ENCODE assay signal across 1 cellular context in the genomic region with DNA sequence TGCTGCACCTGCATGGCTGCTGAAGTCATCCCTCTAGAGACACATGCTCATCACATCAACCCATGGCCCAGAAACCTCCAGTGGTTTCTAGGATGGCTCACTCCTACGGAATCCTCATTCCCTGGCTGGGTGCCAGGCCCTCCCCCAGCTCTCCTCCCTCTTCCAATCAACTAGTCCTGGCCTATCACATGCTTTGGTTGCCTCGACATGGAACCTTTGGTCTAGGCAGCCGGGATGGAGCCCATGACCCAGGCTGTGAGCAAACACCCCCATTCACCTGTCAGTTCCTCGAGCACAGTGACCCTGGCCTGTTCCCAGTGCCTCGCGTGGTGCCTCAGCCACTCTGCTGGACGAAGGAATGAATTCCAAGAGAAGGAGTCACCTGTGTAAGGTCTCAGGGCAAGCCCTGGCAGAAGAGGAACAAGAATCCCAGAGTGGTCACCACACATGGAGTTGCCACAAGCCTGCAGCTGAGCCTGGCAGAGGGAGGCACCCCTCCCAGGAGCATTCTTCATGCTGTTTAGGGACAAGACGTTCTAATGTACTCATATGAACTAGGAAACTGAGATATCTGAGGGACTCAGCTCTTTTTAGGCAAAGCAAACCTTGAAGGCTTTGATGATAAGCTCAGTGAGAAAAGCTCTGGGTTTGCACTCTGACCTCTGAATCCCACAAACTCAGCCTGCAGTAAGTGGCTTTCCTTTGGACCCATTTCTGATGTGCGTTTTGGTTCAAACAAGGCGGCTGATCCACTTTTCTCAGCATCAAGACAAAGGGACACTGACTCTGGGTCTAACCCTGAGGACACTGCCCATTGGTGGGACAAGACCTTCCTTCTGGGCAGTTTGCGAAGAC.
TF ChIP-seq lines count a peak whose summit lies in the region.

No MANE protein-coding gene starts in this region.

TF ChIP-seq in HepG2, 621 proteins besides CTCF, POLR2A, EP300 and RAD21 (continued from another document and continues in another):
- TF ChIP-seq, protein P1, sequence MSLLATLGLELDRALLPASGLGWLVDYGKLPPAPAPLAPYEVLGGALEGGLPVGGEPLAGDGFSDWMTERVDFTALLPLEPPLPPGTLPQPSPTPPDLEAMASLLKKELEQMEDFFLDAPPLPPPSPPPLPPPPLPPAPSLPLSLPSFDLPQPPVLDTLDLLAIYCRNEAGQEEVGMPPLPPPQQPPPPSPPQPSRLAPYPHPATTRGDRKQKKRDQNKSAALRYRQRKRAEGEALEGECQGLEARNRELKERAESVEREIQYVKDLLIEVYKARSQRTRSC (CRISPR knock-in tag; IDR thresholded peaks at IDR 0.05; ENCODE audit: low read depth) = no peak
- no peak for TF ChIP-seq ZFP36L2 (CRISPR knock-in tag; IDR thresholded peaks at IDR 0.05)
- TF ChIP-seq, protein P2, sequence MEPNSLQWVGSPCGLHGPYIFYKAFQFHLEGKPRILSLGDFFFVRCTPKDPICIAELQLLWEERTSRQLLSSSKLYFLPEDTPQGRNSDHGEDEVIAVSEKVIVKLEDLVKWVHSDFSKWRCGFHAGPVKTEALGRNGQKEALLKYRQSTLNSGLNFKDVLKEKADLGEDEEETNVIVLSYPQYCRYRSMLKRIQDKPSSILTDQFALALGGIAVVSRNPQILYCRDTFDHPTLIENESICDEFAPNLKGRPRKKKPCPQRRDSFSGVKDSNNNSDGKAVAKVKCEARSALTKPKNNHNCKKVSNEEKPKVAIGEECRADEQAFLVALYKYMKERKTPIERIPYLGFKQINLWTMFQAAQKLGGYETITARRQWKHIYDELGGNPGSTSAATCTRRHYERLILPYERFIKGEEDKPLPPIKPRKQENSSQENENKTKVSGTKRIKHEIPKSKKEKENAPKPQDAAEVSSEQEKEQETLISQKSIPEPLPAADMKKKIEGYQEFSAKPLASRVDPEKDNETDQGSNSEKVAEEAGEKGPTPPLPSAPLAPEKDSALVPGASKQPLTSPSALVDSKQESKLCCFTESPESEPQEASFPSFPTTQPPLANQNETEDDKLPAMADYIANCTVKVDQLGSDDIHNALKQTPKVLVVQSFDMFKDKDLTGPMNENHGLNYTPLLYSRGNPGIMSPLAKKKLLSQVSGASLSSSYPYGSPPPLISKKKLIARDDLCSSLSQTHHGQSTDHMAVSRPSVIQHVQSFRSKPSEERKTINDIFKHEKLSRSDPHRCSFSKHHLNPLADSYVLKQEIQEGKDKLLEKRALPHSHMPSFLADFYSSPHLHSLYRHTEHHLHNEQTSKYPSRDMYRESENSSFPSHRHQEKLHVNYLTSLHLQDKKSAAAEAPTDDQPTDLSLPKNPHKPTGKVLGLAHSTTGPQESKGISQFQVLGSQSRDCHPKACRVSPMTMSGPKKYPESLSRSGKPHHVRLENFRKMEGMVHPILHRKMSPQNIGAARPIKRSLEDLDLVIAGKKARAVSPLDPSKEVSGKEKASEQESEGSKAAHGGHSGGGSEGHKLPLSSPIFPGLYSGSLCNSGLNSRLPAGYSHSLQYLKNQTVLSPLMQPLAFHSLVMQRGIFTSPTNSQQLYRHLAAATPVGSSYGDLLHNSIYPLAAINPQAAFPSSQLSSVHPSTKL (CRISPR knock-in tag; IDR thresholded peaks at IDR 0.05) = 0 out of 2 replicates have a peak, but pooled peaks have one; percentile 25
- TF ChIP-seq, protein P3, sequence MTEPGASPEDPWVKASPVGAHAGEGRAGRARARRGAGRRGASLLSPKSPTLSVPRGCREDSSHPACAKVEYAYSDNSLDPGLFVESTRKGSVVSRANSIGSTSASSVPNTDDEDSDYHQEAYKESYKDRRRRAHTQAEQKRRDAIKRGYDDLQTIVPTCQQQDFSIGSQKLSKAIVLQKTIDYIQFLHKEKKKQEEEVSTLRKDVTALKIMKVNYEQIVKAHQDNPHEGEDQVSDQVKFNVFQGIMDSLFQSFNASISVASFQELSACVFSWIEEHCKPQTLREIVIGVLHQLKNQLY (CRISPR knock-in tag; IDR thresholded peaks at IDR 0.05) = no peak
- no peak for TF ChIP-seq GPN1 (CRISPR knock-in tag; IDR thresholded peaks at IDR 0.05; ENCODE audit: borderline replicate concordance)
- TF ChIP-seq ZNF589 (CRISPR knock-in tag; conservative IDR thresholded peaks at IDR 0.05) = no peak
- TF ChIP-seq, protein P4, sequence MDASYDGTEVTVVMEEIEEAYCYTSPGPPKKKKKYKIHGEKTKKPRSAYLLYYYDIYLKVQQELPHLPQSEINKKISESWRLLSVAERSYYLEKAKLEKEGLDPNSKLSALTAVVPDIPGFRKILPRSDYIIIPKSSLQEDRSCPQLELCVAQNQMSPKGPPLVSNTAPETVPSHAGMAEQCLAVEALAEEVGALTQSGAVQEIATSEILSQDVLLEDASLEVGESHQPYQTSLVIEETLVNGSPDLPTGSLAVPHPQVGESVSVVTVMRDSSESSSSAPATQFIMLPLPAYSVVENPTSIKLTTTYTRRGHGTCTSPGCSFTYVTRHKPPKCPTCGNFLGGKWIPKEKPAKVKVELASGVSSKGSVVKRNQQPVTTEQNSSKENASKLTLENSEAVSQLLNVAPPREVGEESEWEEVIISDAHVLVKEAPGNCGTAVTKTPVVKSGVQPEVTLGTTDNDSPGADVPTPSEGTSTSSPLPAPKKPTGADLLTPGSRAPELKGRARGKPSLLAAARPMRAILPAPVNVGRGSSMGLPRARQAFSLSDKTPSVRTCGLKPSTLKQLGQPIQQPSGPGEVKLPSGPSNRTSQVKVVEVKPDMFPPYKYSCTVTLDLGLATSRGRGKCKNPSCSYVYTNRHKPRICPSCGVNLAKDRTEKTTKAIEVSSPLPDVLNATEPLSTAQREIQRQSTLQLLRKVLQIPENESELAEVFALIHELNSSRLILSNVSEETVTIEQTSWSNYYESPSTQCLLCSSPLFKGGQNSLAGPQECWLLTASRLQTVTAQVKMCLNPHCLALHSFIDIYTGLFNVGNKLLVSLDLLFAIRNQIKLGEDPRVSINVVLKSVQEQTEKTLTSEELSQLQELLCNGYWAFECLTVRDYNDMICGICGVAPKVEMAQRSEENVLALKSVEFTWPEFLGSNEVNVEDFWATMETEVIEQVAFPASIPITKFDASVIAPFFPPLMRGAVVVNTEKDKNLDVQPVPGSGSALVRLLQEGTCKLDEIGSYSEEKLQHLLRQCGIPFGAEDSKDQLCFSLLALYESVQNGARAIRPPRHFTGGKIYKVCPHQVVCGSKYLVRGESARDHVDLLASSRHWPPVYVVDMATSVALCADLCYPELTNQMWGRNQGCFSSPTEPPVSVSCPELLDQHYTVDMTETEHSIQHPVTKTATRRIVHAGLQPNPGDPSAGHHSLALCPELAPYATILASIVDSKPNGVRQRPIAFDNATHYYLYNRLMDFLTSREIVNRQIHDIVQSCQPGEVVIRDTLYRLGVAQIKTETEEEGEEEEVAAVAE (CRISPR knock-in tag; IDR thresholded peaks at IDR 0.05; ENCODE audit: borderline replicate concordance) = no peak
- TF ChIP-seq ZNF562 (CRISPR knock-in tag; IDR thresholded peaks at IDR 0.05; ENCODE audit: borderline replicate concordance) = no peak
- TF ChIP-seq, protein P5, sequence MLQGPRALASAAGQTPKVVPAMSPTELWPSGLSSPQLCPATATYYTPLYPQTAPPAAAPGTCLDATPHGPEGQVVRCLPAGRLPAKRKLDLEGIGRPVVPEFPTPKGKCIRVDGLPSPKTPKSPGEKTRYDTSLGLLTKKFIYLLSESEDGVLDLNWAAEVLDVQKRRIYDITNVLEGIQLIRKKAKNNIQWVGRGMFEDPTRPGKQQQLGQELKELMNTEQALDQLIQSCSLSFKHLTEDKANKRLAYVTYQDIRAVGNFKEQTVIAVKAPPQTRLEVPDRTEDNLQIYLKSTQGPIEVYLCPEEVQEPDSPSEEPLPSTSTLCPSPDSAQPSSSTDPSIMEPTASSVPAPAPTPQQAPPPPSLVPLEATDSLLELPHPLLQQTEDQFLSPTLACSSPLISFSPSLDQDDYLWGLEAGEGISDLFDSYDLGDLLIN (CRISPR knock-in tag; IDR thresholded peaks at IDR 0.05; ENCODE audit: borderline replicate concordance) = no peak
- no peak for TF ChIP-seq MYNN (CRISPR knock-in tag; IDR thresholded peaks at IDR 0.05; ENCODE audit: low read depth)
- no peak for TF ChIP-seq RFXANK (CRISPR knock-in tag; IDR thresholded peaks at IDR 0.05)
- TF ChIP-seq, protein P6, sequence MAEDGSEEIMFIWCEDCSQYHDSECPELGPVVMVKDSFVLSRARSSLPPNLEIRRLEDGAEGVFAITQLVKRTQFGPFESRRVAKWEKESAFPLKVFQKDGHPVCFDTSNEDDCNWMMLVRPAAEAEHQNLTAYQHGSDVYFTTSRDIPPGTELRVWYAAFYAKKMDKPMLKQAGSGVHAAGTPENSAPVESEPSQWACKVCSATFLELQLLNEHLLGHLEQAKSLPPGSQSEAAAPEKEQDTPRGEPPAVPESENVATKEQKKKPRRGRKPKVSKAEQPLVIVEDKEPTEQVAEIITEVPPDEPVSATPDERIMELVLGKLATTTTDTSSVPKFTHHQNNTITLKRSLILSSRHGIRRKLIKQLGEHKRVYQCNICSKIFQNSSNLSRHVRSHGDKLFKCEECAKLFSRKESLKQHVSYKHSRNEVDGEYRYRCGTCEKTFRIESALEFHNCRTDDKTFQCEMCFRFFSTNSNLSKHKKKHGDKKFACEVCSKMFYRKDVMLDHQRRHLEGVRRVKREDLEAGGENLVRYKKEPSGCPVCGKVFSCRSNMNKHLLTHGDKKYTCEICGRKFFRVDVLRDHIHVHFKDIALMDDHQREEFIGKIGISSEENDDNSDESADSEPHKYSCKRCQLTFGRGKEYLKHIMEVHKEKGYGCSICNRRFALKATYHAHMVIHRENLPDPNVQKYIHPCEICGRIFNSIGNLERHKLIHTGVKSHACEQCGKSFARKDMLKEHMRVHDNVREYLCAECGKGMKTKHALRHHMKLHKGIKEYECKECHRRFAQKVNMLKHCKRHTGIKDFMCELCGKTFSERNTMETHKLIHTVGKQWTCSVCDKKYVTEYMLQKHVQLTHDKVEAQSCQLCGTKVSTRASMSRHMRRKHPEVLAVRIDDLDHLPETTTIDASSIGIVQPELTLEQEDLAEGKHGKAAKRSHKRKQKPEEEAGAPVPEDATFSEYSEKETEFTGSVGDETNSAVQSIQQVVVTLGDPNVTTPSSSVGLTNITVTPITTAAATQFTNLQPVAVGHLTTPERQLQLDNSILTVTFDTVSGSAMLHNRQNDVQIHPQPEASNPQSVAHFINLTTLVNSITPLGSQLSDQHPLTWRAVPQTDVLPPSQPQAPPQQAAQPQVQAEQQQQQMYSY (CRISPR knock-in tag; IDR thresholded peaks at IDR 0.05) = no peak
- no peak for TF ChIP-seq ZNF256 (CRISPR knock-in tag; conservative IDR thresholded peaks at IDR 0.05)
- TF ChIP-seq NFRKB (IDR thresholded peaks at IDR 0.05) = no peak
- no peak for TF ChIP-seq CHCHD3 (CRISPR knock-in tag; IDR thresholded peaks at IDR 0.05)
- no peak for TF ChIP-seq PCBP1 (IDR thresholded peaks at IDR 0.05; ENCODE audit: borderline replicate concordance, low read depth, low read length)
- TF ChIP-seq ZFP37 (CRISPR knock-in tag; IDR thresholded peaks at IDR 0.05; ENCODE audit: borderline replicate concordance) = no peak
- TF ChIP-seq FOXC1 (CRISPR knock-in tag; IDR thresholded peaks at IDR 0.05; ENCODE audit: borderline replicate concordance) = no peak
- no peak for TF ChIP-seq ZNF782 (CRISPR knock-in tag; IDR thresholded peaks at IDR 0.05; ENCODE audit: borderline replicate concordance)
- TF ChIP-seq, protein P7, sequence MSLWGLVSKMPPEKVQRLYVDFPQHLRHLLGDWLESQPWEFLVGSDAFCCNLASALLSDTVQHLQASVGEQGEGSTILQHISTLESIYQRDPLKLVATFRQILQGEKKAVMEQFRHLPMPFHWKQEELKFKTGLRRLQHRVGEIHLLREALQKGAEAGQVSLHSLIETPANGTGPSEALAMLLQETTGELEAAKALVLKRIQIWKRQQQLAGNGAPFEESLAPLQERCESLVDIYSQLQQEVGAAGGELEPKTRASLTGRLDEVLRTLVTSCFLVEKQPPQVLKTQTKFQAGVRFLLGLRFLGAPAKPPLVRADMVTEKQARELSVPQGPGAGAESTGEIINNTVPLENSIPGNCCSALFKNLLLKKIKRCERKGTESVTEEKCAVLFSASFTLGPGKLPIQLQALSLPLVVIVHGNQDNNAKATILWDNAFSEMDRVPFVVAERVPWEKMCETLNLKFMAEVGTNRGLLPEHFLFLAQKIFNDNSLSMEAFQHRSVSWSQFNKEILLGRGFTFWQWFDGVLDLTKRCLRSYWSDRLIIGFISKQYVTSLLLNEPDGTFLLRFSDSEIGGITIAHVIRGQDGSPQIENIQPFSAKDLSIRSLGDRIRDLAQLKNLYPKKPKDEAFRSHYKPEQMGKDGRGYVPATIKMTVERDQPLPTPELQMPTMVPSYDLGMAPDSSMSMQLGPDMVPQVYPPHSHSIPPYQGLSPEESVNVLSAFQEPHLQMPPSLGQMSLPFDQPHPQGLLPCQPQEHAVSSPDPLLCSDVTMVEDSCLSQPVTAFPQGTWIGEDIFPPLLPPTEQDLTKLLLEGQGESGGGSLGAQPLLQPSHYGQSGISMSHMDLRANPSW (CRISPR knock-in tag; IDR thresholded peaks at IDR 0.05; ENCODE audit: borderline replicate concordance) = no peak
- no peak for TF ChIP-seq ATF1 (CRISPR knock-in tag; IDR thresholded peaks at IDR 0.05)
